6 cellular contexts compared by ENCODE assay signal in genomic region chr5:76323494-76323893, GRCh38.
DNase-seq lines count a peak whose midpoint lies in the region; ATAC-seq, FAIRE-seq and TF ChIP-seq lines count a peak whose summit lies in the region.
"Not testable (repeated sequence)": the region's sequence is repeated elsewhere in the genome, so short reads cannot be mapped to it uniquely, and the experiment has no call there.

No MANE protein-coding gene starts in this region.

- FAIRE-seq in K562 (lab: Jason Lieb, UNC), result not testable (repeated sequence)

- H3K4me3 ChIP-seq in CD8-positive, alpha-beta memory T cell (ENCODE audit: low read length); K562: not testable (repeated sequence)

- H3K27me3 ChIP-seq in CD8-positive, alpha-beta memory T cell (ENCODE audit: insufficient read depth, low read length, poor library complexity, severe bottlenecking); K562 (ENCODE audit: control insufficient read depth in 2 of 2, insufficient read depth in 2 of 2, low read length in 2 of 2): not testable (repeated sequence)

- in situ Hi-C loops in K562 (cut with MboI), result not testable (repeated sequence)

- ATAC-seq in T-cell (replicated peaks in 1 of 4); K562; natural killer cell treated with Interleukin-12 subunit alpha and Interleukin-12 subunit beta and Interleukin-15 and Interleukin-18, amount 100 ng/mL, for 72 hours: not testable (repeated sequence)

- not testable (repeated sequence) for H3K27ac ChIP-seq in CD8-positive, alpha-beta memory T cell (ENCODE audit: low read depth, low read length); K562 (ENCODE audit: extremely low read depth, low read depth, low read length)

- 33% methylated on average over 1 of the region's 1 CpG for WGBS in K562 (ENCODE audit: insufficient coverage, low coverage, missing lambda C conversion rate)

- H3K27me3 Mint-ChIP-seq in CD8-positive, alpha-beta memory T cell; T-cell; activated CD4-positive, alpha-beta memory T cell treated with anti-CD3 and anti-CD28 coated beads, Interleukin-2, amount 10 ng/mL, durations not matched to agents 7 days and 5 days; immature natural killer cell (ENCODE audit: low read depth in 3 of 3); natural killer cell treated with Interleukin-12 subunit alpha and Interleukin-12 subunit beta and Interleukin-15 and Interleukin-18, amount 100 ng/mL, for 72 hours: not testable (repeated sequence)

- TF ChIP-seq POLR2A in K562 (conservative IDR thresholded peaks at IDR 0.05), result not testable (repeated sequence)

- H3K4me1 ChIP-seq in CD8-positive, alpha-beta memory T cell (ENCODE audit: insufficient read depth, low read length), result peaks cover 43% of the 10 kb centered on the region
- H3K4me1 ChIP-seq in K562 (replicated peaks in 1 of 2; ENCODE audit: control insufficient read depth in 2 of 2, insufficient read depth in 2 of 2, low read length in 2 of 2), result peaks cover 14 to 21% of the 10 kb centered on the region in 2 experiments; a peak in 4 of 5 replicates

- POLR2A ChIA-PET in CD8-positive, alpha-beta memory T cell (lab: Charles Lee); T-cell (lab: Charles Lee); activated CD4-positive, alpha-beta memory T cell treated with anti-CD3 and anti-CD28 coated beads, Interleukin-2, amount 10 ng/mL, durations not matched to agents 7 days and 5 days (lab: Charles Lee); K562 (lab: Yijun Ruan, JAX): not testable (repeated sequence)

- H3K4me2 ChIP-seq in K562 (ENCODE audit: insufficient read depth, low read length), result not testable (repeated sequence)

- TF ChIP-seq RAD21 in K562 (CRISPR knock-in tag; conservative IDR thresholded peaks at IDR 0.05 in 1 of 2, IDR thresholded peaks at IDR 0.05 in 1 of 2), result not testable (repeated sequence)

- H3K4me3 Mint-ChIP-seq in CD8-positive, alpha-beta memory T cell, result peak overlapping the region in 2 of 7 donors; percentile 23 to 24
- not testable (repeated sequence) for H3K4me3 Mint-ChIP-seq in T-cell; activated CD4-positive, alpha-beta memory T cell treated with anti-CD3 and anti-CD28 coated beads, Interleukin-2, amount 10 ng/mL, durations not matched to agents 7 days and 5 days; natural killer cell treated with Interleukin-12 subunit alpha and Interleukin-12 subunit beta and Interleukin-15 and Interleukin-18, amount 100 ng/mL, for 72 hours
- H3K4me3 Mint-ChIP-seq in immature natural killer cell, result peak overlapping the region in 2 of 5 donors; percentile 39 to 41

- CTCF ChIA-PET in CD8-positive, alpha-beta memory T cell (lab: Charles Lee); T-cell (lab: Charles Lee); activated CD4-positive, alpha-beta memory T cell treated with anti-CD3 and anti-CD28 coated beads, Interleukin-2, amount 10 ng/mL, durations not matched to agents 7 days and 5 days (lab: Charles Lee); K562 (lab: Yijun Ruan, JAX; ENCODE audit: low intra/inter-chr PET ratio): not testable (repeated sequence)

- peak overlapping the region in 6 of 8 donors; percentile 10 to 79 (median 56) for H3K27ac Mint-ChIP-seq in CD8-positive, alpha-beta memory T cell
- peak overlapping the region; percentile 73 to 74 for H3K27ac Mint-ChIP-seq in T-cell
- peak overlapping the region; percentile 48 for H3K27ac Mint-ChIP-seq in activated CD4-positive, alpha-beta memory T cell treated with anti-CD3 and anti-CD28 coated beads, Interleukin-2, amount 10 ng/mL, durations not matched to agents 7 days and 5 days
- H3K27ac Mint-ChIP-seq in immature natural killer cell, result peak overlapping the region; percentile 14 to 86 (median 73)
- peak overlapping the region; percentile 18 to 56 for H3K27ac Mint-ChIP-seq in natural killer cell treated with Interleukin-12 subunit alpha and Interleukin-12 subunit beta and Interleukin-15 and Interleukin-18, amount 100 ng/mL, for 72 hours

- not testable (repeated sequence) for H4K20me1 ChIP-seq in K562 (replicated peaks; ENCODE audit: control insufficient read depth, insufficient read depth, low read length)

- H3K36me3 ChIP-seq in CD8-positive, alpha-beta memory T cell (ENCODE audit: insufficient read depth, low read length); K562 (ENCODE audit: control insufficient read depth, insufficient read depth, low read length): not testable (repeated sequence)

- not testable (repeated sequence) for H3K9me3 ChIP-seq in CD8-positive, alpha-beta memory T cell (ENCODE audit: low read length); K562 (replicated peaks; ENCODE audit: control insufficient read depth, insufficient read depth, low read depth, low read length)

- not testable (repeated sequence) for TF ChIP-seq CTCF in K562 (IDR thresholded peaks at IDR 0.05 in 2 of 3, conservative IDR thresholded peaks at IDR 0.05 in 1 of 3; ENCODE audit: insufficient read depth in 2 of 3, low read depth in 1 of 3, low read length in 3 of 3)

- TF ChIP-seq EP300 in K562 (IDR thresholded peaks at IDR 0.05; ENCODE audit: low read length), result not testable (repeated sequence)

- not testable (repeated sequence) for H3K9ac ChIP-seq in K562 (ENCODE audit: insufficient read depth in 1 of 2, low read depth in 2 of 2, low read length in 2 of 2)

- not testable (repeated sequence) for H3K9me1 ChIP-seq in K562 (ENCODE audit: control insufficient read depth, insufficient read depth, low read length)

- not testable (repeated sequence) for BruUV-seq in K562 (replicated peaks; lab: Mats Ljungman, UMichigan)

- intact Hi-C loops in K562 (cut with micrococcal nuclease), result not testable (repeated sequence)

- not testable (repeated sequence) for DNase-seq in CD8-positive, alpha-beta memory T cell; T-cell; activated CD4-positive, alpha-beta memory T cell treated with anti-CD3 and anti-CD28 coated beads, Interleukin-2, amount 10 ng/mL, durations not matched to agents 7 days and 5 days; K562 (ENCODE audit: extremely low read depth in 1 of 4, low spot score in 3 of 4); immature natural killer cell; natural killer cell treated with Interleukin-12 subunit alpha and Interleukin-12 subunit beta and Interleukin-15 and Interleukin-18, amount 100 ng/mL, for 72 hours (ENCODE audit: low spot score)

- peaks cover 63 to 73% (median 73%) of the 10 kb centered on the region in 3 donors for H3K4me1 Mint-ChIP-seq in CD8-positive, alpha-beta memory T cell
- H3K4me1 Mint-ChIP-seq in T-cell, result peaks cover 47 to 60% (median 57%) of the 10 kb centered on the region in 3 donors
- peaks cover 66% of the 10 kb centered on the region for H3K4me1 Mint-ChIP-seq in activated CD4-positive, alpha-beta memory T cell treated with anti-CD3 and anti-CD28 coated beads, Interleukin-2, amount 10 ng/mL, durations not matched to agents 7 days and 5 days
- peaks cover 76 to 85% of the 10 kb centered on the region in 2 donors for H3K4me1 Mint-ChIP-seq in immature natural killer cell
- peaks cover 50 to 70% of the 10 kb centered on the region in 2 donors for H3K4me1 Mint-ChIP-seq in natural killer cell treated with Interleukin-12 subunit alpha and Interleukin-12 subunit beta and Interleukin-15 and Interleukin-18, amount 100 ng/mL, for 72 hours (ENCODE audit: low read depth in 2 of 2)

- H3K79me2 ChIP-seq in K562 (ENCODE audit: control insufficient read depth, insufficient read depth, low read length), result not testable (repeated sequence)

- H3K9me3 Mint-ChIP-seq in CD8-positive, alpha-beta memory T cell; natural killer cell treated with Interleukin-12 subunit alpha and Interleukin-12 subunit beta and Interleukin-15 and Interleukin-18, amount 100 ng/mL, for 72 hours: not testable (repeated sequence)
- H3K9me3 Mint-ChIP-seq in T-cell (peaks cover 0 to 12% (median 8%) of the 10 kb centered on the region in 3 donors), immature natural killer cell (peaks cover 0 to 13% (median 0%) of the 10 kb centered on the region in 6 donors)
- H3K9me3 Mint-ChIP-seq in activated CD4-positive, alpha-beta memory T cell treated with anti-CD3 and anti-CD28 coated beads, Interleukin-2, amount 10 ng/mL, durations not matched to agents 7 days and 5 days, result peaks cover 15% of the 10 kb centered on the region

- peaks cover 0 to 20% (median 10%) of the 10 kb centered on the region in 3 donors for H3K36me3 Mint-ChIP-seq in CD8-positive, alpha-beta memory T cell
- H3K36me3 Mint-ChIP-seq in T-cell, result not testable (repeated sequence)
- peaks cover 16% of the 10 kb centered on the region for H3K36me3 Mint-ChIP-seq in activated CD4-positive, alpha-beta memory T cell treated with anti-CD3 and anti-CD28 coated beads, Interleukin-2, amount 10 ng/mL, durations not matched to agents 7 days and 5 days (ENCODE audit: low read depth)
- peaks cover 0 to 11% (median 10%) of the 10 kb centered on the region in 3 donors for H3K36me3 Mint-ChIP-seq in immature natural killer cell
- peaks cover 16% of the 10 kb centered on the region for H3K36me3 Mint-ChIP-seq in natural killer cell treated with Interleukin-12 subunit alpha and Interleukin-12 subunit beta and Interleukin-15 and Interleukin-18, amount 100 ng/mL, for 72 hours

- H2AFZ ChIP-seq in K562 (ENCODE audit: low read depth, low read length), result not testable (repeated sequence)

TF ChIP-seq in K562, 482 proteins besides CTCF, POLR2A, EP300 and RAD21:
- peak in 1 of 2 experiments; percentile 45; a peak in 1 of 4 replicates for TF ChIP-seq KDM1A (IDR thresholded peaks at IDR 0.05)
- TF ChIP-seq ZNF146 (CRISPR knock-in tag; IDR thresholded peaks at IDR 0.05; ENCODE audit: unreplicated experiment), result peak; percentile 94
